Comparison of ENCODE assay signal across 8 cellular contexts in genomic region chr11:68010058-68011041, GRCh38. TPM values are rescaled to one million over a fixed set of nuclear protein-coding genes. Genes with fewer than 3 reads are reported as not detected.
DNase-seq lines count a peak whose midpoint lies in the region; ATAC-seq and TF ChIP-seq lines count a peak whose summit lies in the region.

A gene with protein sequence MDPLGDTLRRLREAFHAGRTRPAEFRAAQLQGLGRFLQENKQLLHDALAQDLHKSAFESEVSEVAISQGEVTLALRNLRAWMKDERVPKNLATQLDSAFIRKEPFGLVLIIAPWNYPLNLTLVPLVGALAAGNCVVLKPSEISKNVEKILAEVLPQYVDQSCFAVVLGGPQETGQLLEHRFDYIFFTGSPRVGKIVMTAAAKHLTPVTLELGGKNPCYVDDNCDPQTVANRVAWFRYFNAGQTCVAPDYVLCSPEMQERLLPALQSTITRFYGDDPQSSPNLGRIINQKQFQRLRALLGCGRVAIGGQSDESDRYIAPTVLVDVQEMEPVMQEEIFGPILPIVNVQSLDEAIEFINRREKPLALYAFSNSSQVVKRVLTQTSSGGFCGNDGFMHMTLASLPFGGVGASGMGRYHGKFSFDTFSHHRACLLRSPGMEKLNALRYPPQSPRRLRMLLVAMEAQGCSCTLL (plus strand): TSS chr11:68010327. CDS start chr11:68015298, 4,971 bp downstream.

- no peaks in the 10 kb centered on the region for H3K9me3 ChIP-seq in CD4-positive, alpha-beta T cell (ENCODE audit: control insufficient read depth, low read length)

- ATAC-seq in CD4-positive, alpha-beta T cell (ENCODE audit: poor library complexity): no peak

- no peaks in the 10 kb centered on the region for H3K27me3 ChIP-seq in CD4-positive, alpha-beta T cell (ENCODE audit: control insufficient read depth, insufficient read depth, low read length)
- no peaks in the 10 kb centered on the region for H3K27me3 ChIP-seq in rectal smooth muscle tissue (ENCODE audit: control insufficient read depth, insufficient read depth, low read length)

- no peak within 1 kb of the TSS for H3K9ac ChIP-seq in rectal smooth muscle tissue (ENCODE audit: low read length)

- POLR2A ChIA-PET in CD4-positive, alpha-beta T cell (lab: Charles Lee): no interaction called here

- H3K27ac Mint-ChIP-seq in CD4-positive, alpha-beta T cell: peak within 1 kb of the TSS; percentile 64

- CTCF ChIA-PET in CD4-positive, alpha-beta T cell (lab: Charles Lee): interaction anchor here (0.5 kb wide), 1 partner anchor 803 kb away, joined by 3 read pairs; no protein-coding TSS in a partner anchor

- H3K4me3 ChIP-seq in NB4 (ENCODE audit: low read depth, low read length): peak within 1 kb of the TSS; percentile 80
- H3K4me3 ChIP-seq in rectal smooth muscle tissue (ENCODE audit: low read length): peak within 1 kb of the TSS; percentile 54

- H3K36me3 Mint-ChIP-seq in CD4-positive, alpha-beta T cell (ENCODE audit: low read depth): no peaks in the 10 kb centered on the region

- H3K36me3 ChIP-seq in rectal smooth muscle tissue (ENCODE audit: control insufficient read depth, insufficient read depth, low read length): no peaks in the 10 kb centered on the region

- DNase-seq in CD4-positive, alpha-beta T cell: no peak
- DNase-seq in NB4 (ENCODE audit: low read depth): peak; percentile 100
- peak; percentile 92 for DNase-seq in astrocyte of the hippocampus (ENCODE audit: low read depth, low spot score)
- peak; percentile 67 to 88 for DNase-seq in hippocampal formation (lab: John Stamatoyannopoulos, UW)
- DNase-seq in NCI-H1436 treated with DMSO at 0.1 percent for 48 hours (lab: John Stamatoyannopoulos, UW): no peak
- no peak for DNase-seq in NK-92 treated with Interleukin-12 subunit alpha and Interleukin-12 subunit beta, amount 100 ng/mL, for 24 hours (lab: John Stamatoyannopoulos, UW)
- DNase-seq in NCI-H774 (lab: John Stamatoyannopoulos, UW): no peak

- H3K27ac ChIP-seq in CD4-positive, alpha-beta T cell (ENCODE audit: low read depth, low read length): no peak within 1 kb of the TSS
- peak within 1 kb of the TSS; percentile 89 for H3K27ac ChIP-seq in rectal smooth muscle tissue (ENCODE audit: low read depth, low read length)

- H3K4me1 ChIP-seq in rectal smooth muscle tissue (ENCODE audit: control insufficient read depth, insufficient read depth, low read length): peaks cover 12% of the 10 kb centered on the region

- peaks cover 7% of the 10 kb centered on the region for H3K27me3 Mint-ChIP-seq in CD4-positive, alpha-beta T cell

- TF ChIP-seq CTCF in CD4-positive, alpha-beta T cell (IDR thresholded peaks at IDR 0.05): no peak
- peak; percentile 8 for TF ChIP-seq CTCF in NB4 (IDR thresholded peaks at IDR 0.05; ENCODE audit: low read depth, low read length)

- H3K9me3 Mint-ChIP-seq in CD4-positive, alpha-beta T cell: no peaks in the 10 kb centered on the region

- intact Hi-C loops in CD4-positive, alpha-beta T cell (cut with DNase I, micrococcal nuclease): no loop called here

- peak; percentile 82 for TF ChIP-seq POLR2A in NB4 (IDR thresholded peaks at IDR 0.05; ENCODE audit: extremely low read depth, insufficient read length)

- H3K4me3 Mint-ChIP-seq in CD4-positive, alpha-beta T cell: peak within 1 kb of the TSS; percentile 20

- peaks cover 9% of the 10 kb centered on the region for H3K4me1 Mint-ChIP-seq in CD4-positive, alpha-beta T cell (ENCODE audit: low read depth)

RNA-seq across cellular contexts. Expression of the gene that starts here (rescaled TPM):
- total RNA-seq in CD4-positive, alpha-beta T cell: under 1 TPM; 0.34 to 0.44 TPM

Comparison
In these comparisons a context has a peak if more than half of its experiments do, and no peak if none do; other contexts are left out.
1. DNase-seq: peak in NB4 (single experiment), astrocyte of the hippocampus (single experiment) and hippocampal formation (2 of 2); none in CD4-positive, alpha-beta T cell (0 of 10), NCI-H1436 treated with DMSO at 0.1 percent for 48 hours (single experiment), NK-92 treated with Interleukin-12 subunit alpha and Interleukin-12 subunit beta, amount 100 ng/mL, for 24 hours (single experiment) and NCI-H774 (single experiment).